ENCODE assay signal across 1 cellular context in the genomic region with DNA sequence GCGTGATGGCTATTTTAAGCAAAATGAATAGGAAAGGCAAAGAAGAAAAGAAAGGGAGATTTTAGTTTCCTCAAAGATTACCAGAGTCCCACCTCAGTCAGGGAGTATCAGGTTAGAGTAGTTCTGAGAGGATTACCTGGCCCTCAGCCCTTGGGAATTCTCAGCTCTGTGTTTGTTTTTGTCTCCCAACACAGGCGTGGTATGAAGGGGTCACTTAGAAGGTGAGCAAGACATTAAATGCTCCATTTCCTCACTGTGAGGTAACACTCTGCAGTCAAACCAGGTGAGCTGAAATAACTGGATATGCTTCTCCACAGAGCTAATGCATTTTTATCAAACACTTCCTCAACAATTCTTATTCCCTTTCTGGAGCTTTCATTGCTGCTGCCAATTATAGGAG.
TF ChIP-seq lines count a peak whose summit lies in the region.

No MANE protein-coding gene starts in this region.

TF ChIP-seq in GM23338, 12 proteins besides CTCF, POLR2A, EP300 and RAD21 (continued from another document):
- TF ChIP-seq, protein P1, sequence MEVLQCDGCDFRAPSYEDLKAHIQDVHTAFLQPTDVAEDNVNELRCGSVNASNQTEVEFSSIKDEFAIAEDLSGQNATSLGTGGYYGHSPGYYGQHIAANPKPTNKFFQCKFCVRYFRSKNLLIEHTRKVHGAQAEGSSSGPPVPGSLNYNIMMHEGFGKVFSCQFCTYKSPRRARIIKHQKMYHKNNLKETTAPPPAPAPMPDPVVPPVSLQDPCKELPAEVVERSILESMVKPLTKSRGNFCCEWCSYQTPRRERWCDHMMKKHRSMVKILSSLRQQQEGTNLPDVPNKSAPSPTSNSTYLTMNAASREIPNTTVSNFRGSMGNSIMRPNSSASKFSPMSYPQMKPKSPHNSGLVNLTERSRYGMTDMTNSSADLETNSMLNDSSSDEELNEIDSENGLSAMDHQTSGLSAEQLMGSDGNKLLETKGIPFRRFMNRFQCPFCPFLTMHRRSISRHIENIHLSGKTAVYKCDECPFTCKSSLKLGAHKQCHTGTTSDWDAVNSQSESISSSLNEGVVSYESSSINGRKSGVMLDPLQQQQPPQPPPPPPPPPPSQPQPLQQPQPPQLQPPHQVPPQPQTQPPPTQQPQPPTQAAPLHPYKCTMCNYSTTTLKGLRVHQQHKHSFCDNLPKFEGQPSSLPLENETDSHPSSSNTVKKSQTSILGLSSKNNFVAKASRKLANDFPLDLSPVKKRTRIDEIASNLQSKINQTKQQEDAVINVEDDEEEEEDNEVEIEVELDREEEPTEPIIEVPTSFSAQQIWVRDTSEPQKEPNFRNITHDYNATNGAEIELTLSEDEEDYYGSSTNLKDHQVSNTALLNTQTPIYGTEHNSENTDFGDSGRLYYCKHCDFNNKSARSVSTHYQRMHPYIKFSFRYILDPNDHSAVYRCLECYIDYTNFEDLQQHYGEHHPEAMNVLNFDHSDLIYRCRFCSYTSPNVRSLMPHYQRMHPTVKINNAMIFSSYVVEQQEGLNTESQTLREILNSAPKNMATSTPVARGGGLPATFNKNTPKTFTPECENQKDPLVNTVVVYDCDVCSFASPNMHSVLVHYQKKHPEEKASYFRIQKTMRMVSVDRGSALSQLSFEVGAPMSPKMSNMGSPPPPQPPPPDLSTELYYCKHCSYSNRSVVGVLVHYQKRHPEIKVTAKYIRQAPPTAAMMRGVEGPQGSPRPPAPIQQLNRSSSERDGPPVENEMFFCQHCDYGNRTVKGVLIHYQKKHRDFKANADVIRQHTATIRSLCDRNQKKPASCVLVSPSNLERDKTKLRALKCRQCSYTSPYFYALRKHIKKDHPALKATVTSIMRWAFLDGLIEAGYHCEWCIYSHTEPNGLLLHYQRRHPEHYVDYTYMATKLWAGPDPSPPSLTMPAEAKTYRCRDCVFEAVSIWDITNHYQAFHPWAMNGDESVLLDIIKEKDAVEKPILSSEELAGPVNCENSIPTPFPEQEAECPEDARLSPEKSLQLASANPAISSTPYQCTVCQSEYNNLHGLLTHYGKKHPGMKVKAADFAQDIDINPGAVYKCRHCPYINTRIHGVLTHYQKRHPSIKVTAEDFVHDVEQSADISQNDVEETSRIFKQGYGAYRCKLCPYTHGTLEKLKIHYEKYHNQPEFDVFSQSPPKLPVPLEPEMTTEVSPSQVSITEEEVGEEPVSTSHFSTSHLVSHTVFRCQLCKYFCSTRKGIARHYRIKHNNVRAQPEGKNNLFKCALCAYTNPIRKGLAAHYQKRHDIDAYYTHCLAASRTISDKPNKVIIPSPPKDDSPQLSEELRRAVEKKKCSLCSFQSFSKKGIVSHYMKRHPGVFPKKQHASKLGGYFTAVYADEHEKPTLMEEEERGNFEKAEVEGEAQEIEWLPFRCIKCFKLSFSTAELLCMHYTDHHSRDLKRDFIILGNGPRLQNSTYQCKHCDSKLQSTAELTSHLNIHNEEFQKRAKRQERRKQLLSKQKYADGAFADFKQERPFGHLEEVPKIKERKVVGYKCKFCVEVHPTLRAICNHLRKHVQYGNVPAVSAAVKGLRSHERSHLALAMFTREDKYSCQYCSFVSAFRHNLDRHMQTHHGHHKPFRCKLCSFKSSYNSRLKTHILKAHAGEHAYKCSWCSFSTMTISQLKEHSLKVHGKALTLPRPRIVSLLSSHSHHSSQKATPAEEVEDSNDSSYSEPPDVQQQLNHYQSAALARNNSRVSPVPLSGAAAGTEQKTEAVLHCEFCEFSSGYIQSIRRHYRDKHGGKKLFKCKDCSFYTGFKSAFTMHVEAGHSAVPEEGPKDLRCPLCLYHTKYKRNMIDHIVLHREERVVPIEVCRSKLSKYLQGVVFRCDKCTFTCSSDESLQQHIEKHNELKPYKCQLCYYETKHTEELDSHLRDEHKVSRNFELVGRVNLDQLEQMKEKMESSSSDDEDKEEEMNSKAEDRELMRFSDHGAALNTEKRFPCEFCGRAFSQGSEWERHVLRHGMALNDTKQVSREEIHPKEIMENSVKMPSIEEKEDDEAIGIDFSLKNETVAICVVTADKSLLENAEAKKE (CRISPR knock-in tag; IDR thresholded peaks at IDR 0.05), result no peak
- TF ChIP-seq JUNB (IDR thresholded peaks at IDR 0.05; ENCODE audit: unreplicated experiment) (no peak), EZH2phosphoT487 (IDR thresholded peaks at IDR 0.05; ENCODE audit: unreplicated experiment) (no peak), CREB1 (CRISPR knock-in tag; IDR thresholded peaks at IDR 0.05; ENCODE audit: low read depth) (no peak), NANOG (IDR thresholded peaks at IDR 0.05; ENCODE audit: borderline replicate concordance) (no peak), ZNF331 (CRISPR knock-in tag; IDR thresholded peaks at IDR 0.05; ENCODE audit: low read depth) (no peak), STAT1 (IDR thresholded peaks at IDR 0.05; ENCODE audit: unreplicated experiment) (no peak), ZNF114 (CRISPR knock-in tag; IDR thresholded peaks at IDR 0.05) (no peak)
- TF ChIP-seq, protein P2, sequence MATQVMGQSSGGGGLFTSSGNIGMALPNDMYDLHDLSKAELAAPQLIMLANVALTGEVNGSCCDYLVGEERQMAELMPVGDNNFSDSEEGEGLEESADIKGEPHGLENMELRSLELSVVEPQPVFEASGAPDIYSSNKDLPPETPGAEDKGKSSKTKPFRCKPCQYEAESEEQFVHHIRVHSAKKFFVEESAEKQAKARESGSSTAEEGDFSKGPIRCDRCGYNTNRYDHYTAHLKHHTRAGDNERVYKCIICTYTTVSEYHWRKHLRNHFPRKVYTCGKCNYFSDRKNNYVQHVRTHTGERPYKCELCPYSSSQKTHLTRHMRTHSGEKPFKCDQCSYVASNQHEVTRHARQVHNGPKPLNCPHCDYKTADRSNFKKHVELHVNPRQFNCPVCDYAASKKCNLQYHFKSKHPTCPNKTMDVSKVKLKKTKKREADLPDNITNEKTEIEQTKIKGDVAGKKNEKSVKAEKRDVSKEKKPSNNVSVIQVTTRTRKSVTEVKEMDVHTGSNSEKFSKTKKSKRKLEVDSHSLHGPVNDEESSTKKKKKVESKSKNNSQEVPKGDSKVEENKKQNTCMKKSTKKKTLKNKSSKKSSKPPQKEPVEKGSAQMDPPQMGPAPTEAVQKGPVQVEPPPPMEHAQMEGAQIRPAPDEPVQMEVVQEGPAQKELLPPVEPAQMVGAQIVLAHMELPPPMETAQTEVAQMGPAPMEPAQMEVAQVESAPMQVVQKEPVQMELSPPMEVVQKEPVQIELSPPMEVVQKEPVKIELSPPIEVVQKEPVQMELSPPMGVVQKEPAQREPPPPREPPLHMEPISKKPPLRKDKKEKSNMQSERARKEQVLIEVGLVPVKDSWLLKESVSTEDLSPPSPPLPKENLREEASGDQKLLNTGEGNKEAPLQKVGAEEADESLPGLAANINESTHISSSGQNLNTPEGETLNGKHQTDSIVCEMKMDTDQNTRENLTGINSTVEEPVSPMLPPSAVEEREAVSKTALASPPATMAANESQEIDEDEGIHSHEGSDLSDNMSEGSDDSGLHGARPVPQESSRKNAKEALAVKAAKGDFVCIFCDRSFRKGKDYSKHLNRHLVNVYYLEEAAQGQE (IDR thresholded peaks at IDR 0.05; ENCODE audit: unreplicated experiment), result no peak
